Comparison of ENCODE assay signal across 8 cellular contexts in genomic region chr15:31128919-31129768, GRCh38. TPM values are rescaled to one million over a fixed set of nuclear protein-coding genes. Genes with fewer than 3 reads are reported as not detected.
DNase-seq lines count a peak whose midpoint lies in the region; ATAC-seq, FAIRE-seq and TF ChIP-seq lines count a peak whose summit lies in the region.

No MANE protein-coding gene starts in this region.

- H3K36me3 ChIP-seq in HAP-1 (replicated peaks) (no peaks in the 10 kb centered on the region), endothelial cell of umbilical vein (ENCODE audit: control insufficient read depth in 2 of 2, extremely low read depth in 1 of 2, insufficient read depth in 2 of 2, low read length in 2 of 2) (no peaks in the 10 kb centered on the region), mucosa of descending colon (ENCODE audit: low read depth) (no peaks in the 10 kb centered on the region)

- CTCF ChIA-PET in endothelial cell of umbilical vein (lab: Charles Lee): interaction anchor here (0.6 to 4.2 kb wide), 72 partner anchors 8 to 472 kb away, joined by 3 to 175 read pairs (median 6); partner anchors contain the start of genes FAN1, MTMR10 and TRPM1

- FAIRE-seq in endothelial cell of umbilical vein (lab: Jason Lieb, UNC): peak; percentile 89

- H3K9ac ChIP-seq in endothelial cell of umbilical vein (replicated peaks; ENCODE audit: extremely low read depth, insufficient read depth, low read length): no peak overlapping the region

- no peak overlapping the region for H3K4me2 ChIP-seq in endothelial cell of umbilical vein (ENCODE audit: insufficient read depth, low read length)

- H3K9me1 ChIP-seq in endothelial cell of umbilical vein (replicated peaks; ENCODE audit: control insufficient read depth, extremely low read depth, insufficient read depth, low read length): no peaks in the 10 kb centered on the region

- H3K79me2 ChIP-seq in endothelial cell of umbilical vein (ENCODE audit: control insufficient read depth, insufficient read depth, low read length): no peaks in the 10 kb centered on the region

- POLR2A ChIA-PET in endothelial cell of umbilical vein (lab: Charles Lee): interaction anchor here (1.0 to 2.0 kb wide), 6 partner anchors 105 to 165 kb away, joined by 3 to 9 read pairs (median 4); partner anchors contain the start of gene MTMR10

- H3K4me1 ChIP-seq in HAP-1 (no peaks in the 10 kb centered on the region), endothelial cell of umbilical vein (ENCODE audit: control insufficient read depth, extremely low read depth, insufficient read depth, low read length) (peaks cover 4% of the 10 kb centered on the region), mucosa of descending colon (ENCODE audit: low read depth) (peaks cover 5% of the 10 kb centered on the region)

- H3K4me3 ChIP-seq in HAP-1 (no peak overlapping the region), endothelial cell of umbilical vein (replicated peaks in 1 of 3; ENCODE audit: insufficient read depth in 1 of 3, low read depth in 1 of 3, low read length in 3 of 3) (no peak overlapping the region), mucosa of descending colon (no peak overlapping the region)

- intact Hi-C loops in endothelial cell of umbilical vein (cut with micrococcal nuclease) (loop anchor here (5.0 kb wide), 1 partner anchor 327 kb away; no protein-coding TSS in a partner anchor), mucosa of descending colon (cut with DNase I, micrococcal nuclease) (no loop called here)

- no peaks in the 10 kb centered on the region for H3K9me3 ChIP-seq in HAP-1
- no peaks in the 10 kb centered on the region for H3K9me3 ChIP-seq in endothelial cell of umbilical vein (replicated peaks; ENCODE audit: control insufficient read depth, insufficient read depth, low read length)
- H3K9me3 ChIP-seq in mucosa of descending colon: no peaks in the 10 kb centered on the region

- ATAC-seq in mucosa of descending colon (peak; percentile 94), GM21447 (IDR thresholded peaks at IDR 0.05; ENCODE audit: unreplicated experiment) (no peak)

- BruUV-seq in endothelial cell of umbilical vein (replicated peaks; lab: Mats Ljungman, UMichigan): no TSS peak

- TF ChIP-seq CTCF in endothelial cell of umbilical vein (IDR thresholded peaks at IDR 0.05; ENCODE audit: extremely low read depth in 1 of 2, insufficient read depth in 1 of 2, low read depth in 1 of 2, low read length in 2 of 2) (peak; percentile 93 to 96), mucosa of descending colon (IDR thresholded peaks at IDR 0.05) (peak; percentile 87)

- H3K27me3 ChIP-seq in HAP-1 (ENCODE audit: low read depth) (no peaks in the 10 kb centered on the region), endothelial cell of umbilical vein (ENCODE audit: control insufficient read depth in 2 of 2, insufficient read depth in 2 of 2, low read length in 2 of 2) (peaks cover 0 to 3% of the 10 kb centered on the region in 2 experiments)

- no peaks in the 10 kb centered on the region for H4K20me1 ChIP-seq in endothelial cell of umbilical vein (replicated peaks; ENCODE audit: control insufficient read depth, extremely low read depth, insufficient read depth, low read length)

- TF ChIP-seq POLR2A in endothelial cell of umbilical vein (IDR thresholded peaks at IDR 0.05; ENCODE audit: low read depth, low read length): no peak

- dilution Hi-C loops in endothelial cell of umbilical vein (cut with MboI; ENCODE audit: extremely low pct_ligation_motif_present, low sequenced_read_pairs): no loop called here

- no peak overlapping the region for H3K27ac ChIP-seq in endothelial cell of umbilical vein (ENCODE audit: insufficient read depth, low read depth, low read length)

- DNase-seq in CD1c-positive myeloid dendritic cell (ENCODE audit: extremely low spot score) (peak; percentile 77), HAP-1 (ENCODE audit: low spot score in 2 of 2) (peak; percentile 64 to 90), NOMO-1 treated with DMSO at 0.1 percent for 48 hours (lab: John Stamatoyannopoulos, UW; ENCODE audit: unreplicated experiment) (peak; percentile 67), endothelial cell of umbilical vein (ENCODE audit: low read depth, low spot score) (peak; percentile 78), mucosa of descending colon (peak; percentile 79 to 86 (median 85))
- peak; percentile 28 for DNase-seq in activated CD8-positive, alpha-beta memory T cell treated with anti-CD3 and anti-CD28 coated beads, Interleukin-2, amount 50 U/mL, for 24 hours (ENCODE audit: extremely low read depth)
- peak; percentile 66 to 74 for DNase-seq in stimulated activated CD8-positive, alpha-beta memory T cell treated with anti-CD3 and anti-CD28 coated beads, Interleukin-2, amount 100 ng/mL, for 48 hours (ENCODE audit: low read depth in 2 of 2)

- in situ Hi-C loops in HAP-1 (cut with MboI; ENCODE audit: low sequenced_read_pairs): loop anchor here (25.0 kb wide), 1 partner anchor 342 kb away; no protein-coding TSS in a partner anchor

- peak overlapping the region; percentile 16 for H2AFZ ChIP-seq in endothelial cell of umbilical vein (ENCODE audit: low read depth, low read length)

TF ChIP-seq in endothelial cell of umbilical vein, 7 proteins besides CTCF, POLR2A, EP300 and RAD21:
- TF ChIP-seq EZH2 (IDR thresholded peaks at IDR 0.05; ENCODE audit: borderline replicate concordance, low read depth, low read length, severe bottlenecking): no peak
- no peak for TF ChIP-seq FOS (IDR thresholded peaks at IDR 0.05; ENCODE audit: borderline replicate concordance, insufficient read depth, low read length)
- no peak for TF ChIP-seq GATA2 (IDR thresholded peaks at IDR 0.05; ENCODE audit: insufficient read depth, insufficient read length, low read depth, low read length)
- no peak for TF ChIP-seq JUN (IDR thresholded peaks at IDR 0.05; ENCODE audit: borderline replicate concordance, insufficient read depth, insufficient read length, low read depth)
- no peak for TF ChIP-seq MYC (IDR thresholded peaks at IDR 0.05; ENCODE audit: low read depth, low read length)
- TF ChIP-seq MAX (IDR thresholded peaks at IDR 0.05; ENCODE audit: insufficient read depth, insufficient read length): no peak
- no peak for TF ChIP-seq POLR2AphosphoS5 (IDR thresholded peaks at IDR 0.05; ENCODE audit: insufficient read depth, low read depth, low read length)

RNA-seq across cellular contexts. Expression of gene TRPM1, which starts 27.6 kb away (rescaled TPM):
- total RNA-seq in endothelial cell of umbilical vein (0.53 TPM in 1 of 2 replicates, not detected in the other), mucosa of descending colon (not detected)
- polyA plus RNA-seq in endothelial cell of umbilical vein: 0.19 and 0.54 TPM in 2 replicates
- polyA plus RNA-seq in endothelial cell of umbilical vein (2011; cell fraction: cytosol; rRNA removed): 0.15 and 0.25 TPM in 2 replicates
- polyA plus RNA-seq in endothelial cell of umbilical vein (2011; cell fraction: nucleus; rRNA removed): 0.08 and 0.41 TPM in 2 replicates
- 0.33 TPM in 1 of 2 replicates, not detected in the other for polyA plus RNA-seq in endothelial cell of umbilical vein (2012)
- polyA minus RNA-seq in endothelial cell of umbilical vein: 0.39 and 0.55 TPM in 2 replicates
- polyA minus RNA-seq in endothelial cell of umbilical vein (2011; cell fraction: cytosol; rRNA and poly(A)+ RNA removed): not detected
- polyA minus RNA-seq in endothelial cell of umbilical vein (2011; cell fraction: nucleus; rRNA and poly(A)+ RNA removed): 1.1 TPM in 1 of 2 replicates, not detected in the other

Comparison
In these comparisons a context has a peak if more than half of its experiments do, and no peak if none do; other contexts are left out.
1. DNase-seq: peak in every context shown above with its lines; median percentile 85 in mucosa of descending colon; 78 in endothelial cell of umbilical vein; 77 in CD1c-positive myeloid dendritic cell; 77 in HAP-1; 70 in stimulated activated CD8-positive, alpha-beta memory T cell treated with anti-CD3 and anti-CD28 coated beads, Interleukin-2, amount 100 ng/mL, for 48 hours; 67 in NOMO-1 treated with DMSO at 0.1 percent for 48 hours; 28 in activated CD8-positive, alpha-beta memory T cell treated with anti-CD3 and anti-CD28 coated beads, Interleukin-2, amount 50 U/mL, for 24 hours.